ENCODE assay signal across 22 cellular contexts in genomic region chr20:47926731-47927130, GRCh38.
"Had no signal": no experiment of that assay in that cellular context is flagged by ENCODE, and none has a peak within 500 bp of the region (broad histone marks: within the 10 kb centered on the region; RNA-seq: fewer than 3 reads in every experiment).

No MANE protein-coding gene starts in this region.

- H3K27me3 ChIP-seq: sigmoid colon, tibial nerve, uterus had no signal

- H3K9me3 Mint-ChIP-seq: activated CD8-positive, alpha-beta T cell treated with anti-CD3 and anti-CD28 coated beads for 36 hours; activated naive CD8-positive, alpha-beta T cell treated with anti-CD3 and anti-CD28 coated beads, Interleukin-2, amount 10 ng/mL, durations not matched to agents 7 days and 5 days; activated T-helper 2 cell treated with anti-CD3 and anti-CD28 coated beads, Interferon-gamma antibody, Interleukin-2, Interleukin-4, amounts not matched to agents 10 μg/mL and 5 μg/mL and 100 μg/mL, durations not matched to agents 14 hours and 24 hours and 36 hours; natural killer cell; T-cell had no signal

- H3K9me3 ChIP-seq: body of pancreas, neutrophil, pancreas, sigmoid colon, spleen, tibial nerve, uterus had no signal

- H3K36me3 ChIP-seq: neutrophil, pancreas, sigmoid colon, spleen, tibial nerve, uterus had no signal

- H3K27ac ChIP-seq: body of pancreas, dorsolateral prefrontal cortex, neutrophil, pancreas, spleen, tibial nerve, uterus had no signal

- DNase-seq: activated B cell treated with CpG ODN at 0.5 μM for 24 hours; activated CD4-positive, alpha-beta T cell treated with anti-CD3 and anti-CD28 coated beads for 4 hours; activated CD8-positive, alpha-beta T cell treated with anti-CD3 and anti-CD28 coated beads for 36 hours; activated naive CD4-positive, alpha-beta T cell treated with Interleukin-2 at 50 U/mL for 16 hours; activated naive CD8-positive, alpha-beta T cell treated with anti-CD3 and anti-CD28 coated beads, Interleukin-2, amount 10 ng/mL, durations not matched to agents 7 days and 5 days; activated T-cell treated with anti-CD3 and anti-CD28 coated beads, Interleukin-2, amount 50 U/mL, for 1 hour; amygdala; body of pancreas; central memory CD4-positive, alpha-beta T cell; dorsolateral prefrontal cortex; natural killer cell; pancreas; sigmoid colon; spleen; stimulated activated CD4-positive, alpha-beta T cell treated with anti-CD3 and anti-CD28 coated beads, Interleukin-4, amount 100 ng/mL, for 4 hours; stimulated activated naive B cell treated with anti-CD40 and anti-IgM and Interleukin-4, amounts not matched to agents 10 μg/mL and 1 μg/mL and 100 μg/mL, for 72 hours; T-cell; uterus had no signal

- H3K4me1 ChIP-seq: body of pancreas, pancreas, spleen, uterus had no signal

- H3K27ac Mint-ChIP-seq: activated B cell treated with CpG ODN at 0.5 μM for 24 hours; activated CD8-positive, alpha-beta T cell treated with anti-CD3 and anti-CD28 coated beads for 36 hours; activated naive CD8-positive, alpha-beta T cell treated with anti-CD3 and anti-CD28 coated beads, Interleukin-2, amount 10 ng/mL, durations not matched to agents 7 days and 5 days; activated T-helper 2 cell treated with anti-CD3 and anti-CD28 coated beads, Interferon-gamma antibody, Interleukin-2, Interleukin-4, amounts not matched to agents 10 μg/mL and 5 μg/mL and 100 μg/mL, durations not matched to agents 14 hours and 24 hours and 36 hours; natural killer cell; stimulated activated naive B cell treated with anti-CD40 and anti-IgM and Interleukin-4, amounts not matched to agents 10 μg/mL and 1 μg/mL and 100 μg/mL, for 72 hours; T-cell had no signal

- H3K36me3 Mint-ChIP-seq: activated naive CD8-positive, alpha-beta T cell treated with anti-CD3 and anti-CD28 coated beads, Interleukin-2, amount 10 ng/mL, durations not matched to agents 7 days and 5 days; natural killer cell; T-cell had no signal

- H3K4me1 Mint-ChIP-seq: activated B cell treated with CpG ODN at 0.5 μM for 24 hours; activated naive CD8-positive, alpha-beta T cell treated with anti-CD3 and anti-CD28 coated beads, Interleukin-2, amount 10 ng/mL, durations not matched to agents 7 days and 5 days; natural killer cell; stimulated activated naive B cell treated with anti-CD40 and anti-IgM and Interleukin-4, amounts not matched to agents 10 μg/mL and 1 μg/mL and 100 μg/mL, for 72 hours; T-cell had no signal

- H3K4me3 Mint-ChIP-seq: activated B cell treated with CpG ODN at 0.5 μM for 24 hours; activated CD8-positive, alpha-beta T cell treated with anti-CD3 and anti-CD28 coated beads for 36 hours; activated naive CD8-positive, alpha-beta T cell treated with anti-CD3 and anti-CD28 coated beads, Interleukin-2, amount 10 ng/mL, durations not matched to agents 7 days and 5 days; natural killer cell; stimulated activated naive B cell treated with anti-CD40 and anti-IgM and Interleukin-4, amounts not matched to agents 10 μg/mL and 1 μg/mL and 100 μg/mL, for 72 hours; T-cell had no signal

- FAIRE-seq: colon, pancreas had no signal

- H3K4me3 ChIP-seq: body of pancreas, dorsolateral prefrontal cortex, pancreas, sigmoid colon, spleen, tibial nerve, uterus had no signal

- ATAC-seq: activated CD8-positive, alpha-beta T cell treated with anti-CD3 and anti-CD28 coated beads for 36 hours; body of pancreas; natural killer cell; pancreas; stimulated activated naive B cell treated with anti-CD40 and anti-IgM and Interleukin-4, amounts not matched to agents 10 μg/mL and 1 μg/mL and 100 μg/mL, for 72 hours; T-cell had no signal
